Comparison of ENCODE assay signal across 1 cellular context in the genomic region with DNA sequence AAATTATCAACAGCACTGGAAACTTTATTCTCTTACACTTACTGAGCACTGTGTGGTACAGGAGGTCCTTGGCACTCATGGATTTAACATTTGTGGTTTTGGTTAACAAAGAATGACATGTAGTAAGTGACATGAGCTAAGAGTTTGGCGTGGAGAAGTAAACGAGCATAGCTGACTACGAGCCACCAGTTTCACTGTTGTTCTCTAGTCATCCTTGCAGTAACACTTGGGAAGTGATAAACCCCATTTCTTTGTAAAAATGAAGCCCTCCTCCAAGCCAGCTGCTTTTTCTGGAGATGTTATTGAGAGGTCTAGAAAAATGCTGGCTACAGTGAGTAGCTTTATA.
TF ChIP-seq lines count a peak whose summit lies in the region.

No MANE protein-coding gene starts in this region.

TF ChIP-seq in GM23338, 12 proteins besides CTCF, POLR2A, EP300 and RAD21 (continued from another document):
- TF ChIP-seq ZNF462 (CRISPR knock-in tag; IDR thresholded peaks at IDR 0.05), result no peak
- no peak for TF ChIP-seq POLR2AphosphoS5 (IDR thresholded peaks at IDR 0.05; ENCODE audit: low read depth)
- TF ChIP-seq JUNB (IDR thresholded peaks at IDR 0.05; ENCODE audit: unreplicated experiment), result no peak
- no peak for TF ChIP-seq ZNF331 (CRISPR knock-in tag; IDR thresholded peaks at IDR 0.05; ENCODE audit: low read depth)
- no peak for TF ChIP-seq ZNF114 (CRISPR knock-in tag; IDR thresholded peaks at IDR 0.05)
- TF ChIP-seq, protein P1, sequence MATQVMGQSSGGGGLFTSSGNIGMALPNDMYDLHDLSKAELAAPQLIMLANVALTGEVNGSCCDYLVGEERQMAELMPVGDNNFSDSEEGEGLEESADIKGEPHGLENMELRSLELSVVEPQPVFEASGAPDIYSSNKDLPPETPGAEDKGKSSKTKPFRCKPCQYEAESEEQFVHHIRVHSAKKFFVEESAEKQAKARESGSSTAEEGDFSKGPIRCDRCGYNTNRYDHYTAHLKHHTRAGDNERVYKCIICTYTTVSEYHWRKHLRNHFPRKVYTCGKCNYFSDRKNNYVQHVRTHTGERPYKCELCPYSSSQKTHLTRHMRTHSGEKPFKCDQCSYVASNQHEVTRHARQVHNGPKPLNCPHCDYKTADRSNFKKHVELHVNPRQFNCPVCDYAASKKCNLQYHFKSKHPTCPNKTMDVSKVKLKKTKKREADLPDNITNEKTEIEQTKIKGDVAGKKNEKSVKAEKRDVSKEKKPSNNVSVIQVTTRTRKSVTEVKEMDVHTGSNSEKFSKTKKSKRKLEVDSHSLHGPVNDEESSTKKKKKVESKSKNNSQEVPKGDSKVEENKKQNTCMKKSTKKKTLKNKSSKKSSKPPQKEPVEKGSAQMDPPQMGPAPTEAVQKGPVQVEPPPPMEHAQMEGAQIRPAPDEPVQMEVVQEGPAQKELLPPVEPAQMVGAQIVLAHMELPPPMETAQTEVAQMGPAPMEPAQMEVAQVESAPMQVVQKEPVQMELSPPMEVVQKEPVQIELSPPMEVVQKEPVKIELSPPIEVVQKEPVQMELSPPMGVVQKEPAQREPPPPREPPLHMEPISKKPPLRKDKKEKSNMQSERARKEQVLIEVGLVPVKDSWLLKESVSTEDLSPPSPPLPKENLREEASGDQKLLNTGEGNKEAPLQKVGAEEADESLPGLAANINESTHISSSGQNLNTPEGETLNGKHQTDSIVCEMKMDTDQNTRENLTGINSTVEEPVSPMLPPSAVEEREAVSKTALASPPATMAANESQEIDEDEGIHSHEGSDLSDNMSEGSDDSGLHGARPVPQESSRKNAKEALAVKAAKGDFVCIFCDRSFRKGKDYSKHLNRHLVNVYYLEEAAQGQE (IDR thresholded peaks at IDR 0.05; ENCODE audit: unreplicated experiment), result no peak
- TF ChIP-seq CREB1 (CRISPR knock-in tag; IDR thresholded peaks at IDR 0.05; ENCODE audit: low read depth), result no peak
TF ChIP-seq in GM23338: peak in this region for 0.
